ENCODE assay signal across 9 cellular contexts in the genomic region with DNA sequence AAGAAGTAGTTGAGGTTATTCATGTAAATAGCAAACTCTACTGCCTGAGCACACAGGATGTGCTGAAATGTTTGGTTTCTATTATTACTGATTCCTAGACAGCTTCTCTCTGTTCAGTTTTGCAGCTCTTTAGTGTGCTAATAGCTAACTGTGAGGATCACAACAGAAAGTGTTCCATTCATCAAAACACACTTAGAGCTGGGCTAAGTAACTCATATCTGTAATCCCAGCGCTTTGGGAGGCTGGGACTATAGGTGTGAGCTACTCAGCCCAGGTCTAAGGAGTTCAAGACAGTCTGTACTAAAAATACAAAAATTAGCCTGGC.
DNase-seq lines count a peak whose midpoint lies in the region; ATAC-seq and TF ChIP-seq lines count a peak whose summit lies in the region.
"Had no signal": no experiment of that assay in that cellular context is flagged by ENCODE, and none has a peak within 500 bp of the region (broad histone marks: within the 10 kb centered on the region; RNA-seq: fewer than 3 reads in every experiment).

No MANE protein-coding gene starts in this region.

- TF ChIP-seq CTCF in coronary artery (IDR thresholded peaks at IDR 0.05) = no peak

- no peak for TF ChIP-seq POLR2A in erythroblast (IDR thresholded peaks at IDR 0.05; ENCODE audit: low read length)

- DNase-seq in coronary artery (ENCODE audit: low spot score) (no peak), COLO668 (lab: John Stamatoyannopoulos, UW; ENCODE audit: unreplicated experiment) (no peak), medulla oblongata (ENCODE audit: extremely low spot score) (no peak), erythroblast (lab: John Stamatoyannopoulos, UW) (no peak)
- no peak for DNase-seq in stimulated activated CD4-positive, alpha-beta T cell treated with anti-CD3 and anti-CD28 coated beads, Interleukin-2, amount 100 ng/mL, for 24 hours
- DNase-seq: NCI-H1930 had no signal

- H3K4me3 ChIP-seq in coronary artery = peak overlapping the region; percentile 43

- H3K27ac ChIP-seq in coronary artery = peak overlapping the region; percentile 61 to 80

- peak; percentile 75 for ATAC-seq in GM18498 (IDR thresholded peaks at IDR 0.05; ENCODE audit: unreplicated experiment)
- ATAC-seq in GM19467 (IDR thresholded peaks at IDR 0.05; ENCODE audit: unreplicated experiment) = peak; percentile 80
- ATAC-seq in HG03025 (IDR thresholded peaks at IDR 0.05; ENCODE audit: low FRiP score, unreplicated experiment) = peak; percentile 91
